ENCODE assay signal across 20 cellular contexts in the genomic region with DNA sequence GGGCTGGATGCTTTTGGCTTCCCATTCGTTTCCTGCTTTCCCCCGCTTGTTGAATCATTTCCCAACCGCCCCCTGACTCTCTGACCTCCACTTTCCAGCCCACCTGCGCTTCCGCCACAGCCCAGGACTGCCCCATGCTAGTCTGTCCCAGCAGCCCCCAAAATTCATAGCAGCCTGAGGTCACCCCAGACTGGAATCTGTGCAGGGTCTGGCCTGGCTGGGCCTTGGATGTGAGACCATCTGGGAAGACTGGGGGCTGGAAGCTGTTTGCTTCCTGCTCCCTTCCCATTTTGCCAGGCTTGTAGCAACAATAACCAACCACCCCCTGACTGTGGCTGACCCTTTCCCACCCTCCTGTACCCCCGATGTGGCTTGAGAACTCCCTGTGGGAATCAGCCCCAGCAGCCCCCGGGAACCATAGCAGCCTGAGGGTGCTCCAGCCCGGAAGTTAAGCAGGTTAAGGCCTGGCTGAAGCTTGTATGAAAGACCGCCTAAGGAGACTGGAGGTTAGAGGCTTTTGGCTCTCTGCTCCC.
A peak's percentile ranks its signal among the peaks of the same experiment; 100 is the strongest.
DNase-seq lines count a peak whose midpoint lies in the region; ATAC-seq and TF ChIP-seq lines count a peak whose summit lies in the region.
"Had no signal": no experiment of that assay in that cellular context is flagged by ENCODE, and none has a peak within 500 bp of the region (broad histone marks: within the 10 kb centered on the region; RNA-seq: fewer than 3 reads in every experiment).

No MANE protein-coding gene starts in this region.

- TF ChIP-seq CTCF in right atrium auricular region (IDR thresholded peaks at IDR 0.05) (no peak), esophagus muscularis mucosa (IDR thresholded peaks at IDR 0.05) (no peak), osteoblast (IDR thresholded peaks at IDR 0.05; ENCODE audit: extremely low read depth, low read depth, low read length) (no peak), breast epithelium (IDR thresholded peaks at IDR 0.05) (no peak)

- TF ChIP-seq EP300 in esophagus muscularis mucosa (IDR thresholded peaks at IDR 0.05), result no peak

- H3K27ac Mint-ChIP-seq in activated naive CD4-positive, alpha-beta T cell treated with anti-CD3 and anti-CD28 coated beads, Interleukin-2, amount 10 ng/mL, durations not matched to agents 7 days and 5 days, result no peak overlapping the region
- H3K27ac Mint-ChIP-seq: CD8-positive, alpha-beta T cell; GM23338; HFFc6; IgD-negative memory B cell had no signal

- H3K36me3 ChIP-seq in right atrium auricular region (no peaks in the 10 kb centered on the region), esophagus muscularis mucosa (no peaks in the 10 kb centered on the region), osteoblast (ENCODE audit: insufficient read depth, low read length) (no peaks in the 10 kb centered on the region), breast epithelium (no peaks in the 10 kb centered on the region)
- H3K36me3 ChIP-seq: BLaER1 had no signal

- WGBS in esophagus muscularis mucosa, result 88% methylated on average over 9 of the region's 9 CpGs

- intact Hi-C loops in Right ventricle myocardium inferior (cut with DNase I) (no loop called here), esophagus muscularis mucosa (cut with DNase I) (no loop called here), breast epithelium (cut with DNase I; ENCODE audit: low total_unique reads) (no loop called here)

- TF ChIP-seq POLR2A in esophagus muscularis mucosa (IDR thresholded peaks at IDR 0.05; ENCODE audit: low read depth), result no peak
- no peak for TF ChIP-seq POLR2A in breast epithelium (IDR thresholded peaks at IDR 0.05)

- H3K27ac ChIP-seq in right atrium auricular region (no peak overlapping the region), esophagus muscularis mucosa (replicated peaks in 1 of 4) (no peak overlapping the region), osteoblast (ENCODE audit: low read depth, low read length) (no peak overlapping the region), breast epithelium (no peak overlapping the region)
- H3K27ac ChIP-seq: BLaER1 had no signal

- CTCF ChIA-PET in activated naive CD4-positive, alpha-beta T cell treated with anti-CD3 and anti-CD28 coated beads, Interleukin-2, amount 10 ng/mL, durations not matched to agents 7 days and 5 days (lab: Charles Lee), result no interaction called here

- no peak for ATAC-seq in Right ventricle myocardium inferior
- ATAC-seq: CD8-positive, alpha-beta T cell; GM12878; GM23338; HCT116; HepG2 had no signal

- H3K9me3 Mint-ChIP-seq in activated naive CD4-positive, alpha-beta T cell treated with anti-CD3 and anti-CD28 coated beads, Interleukin-2, amount 10 ng/mL, durations not matched to agents 7 days and 5 days, result peaks cover 42% of the 10 kb centered on the region

- peak; percentile 38 for DNase-seq in right atrium auricular region (ENCODE audit: low spot score)
- no peak for DNase-seq in Right ventricle myocardium inferior (ENCODE audit: missing footprints)
- DNase-seq in esophagus muscularis mucosa (ENCODE audit: extremely low spot score), result peak; percentile 24
- peak; percentile 15 for DNase-seq in osteoblast (ENCODE audit: insufficient read length, low spot score, missing footprints)
- DNase-seq in C1 segment of cervical spinal cord (lab: John Stamatoyannopoulos, UW), result no peak
- no peak for DNase-seq in activated naive CD4-positive, alpha-beta T cell treated with anti-CD3 and anti-CD28 coated beads, Interleukin-2, amount 10 ng/mL, durations not matched to agents 7 days and 5 days
- DNase-seq in HUDEP-2 (lab: John Stamatoyannopoulos, UW; ENCODE audit: unreplicated experiment in 76 of 76), result no peak
- DNase-seq in breast epithelium (ENCODE audit: low spot score in 2 of 2), result no peak
- DNase-seq: 8988T, Calu3, DMS79 treated with DMSO at 0.1 percent for 48 hours, GF-D8, HFFc6 had no signal

- H3K36me3 Mint-ChIP-seq in activated naive CD4-positive, alpha-beta T cell treated with anti-CD3 and anti-CD28 coated beads, Interleukin-2, amount 10 ng/mL, durations not matched to agents 7 days and 5 days, result no peaks in the 10 kb centered on the region
- H3K36me3 Mint-ChIP-seq: CD8-positive, alpha-beta T cell; IgD-negative memory B cell had no signal

- H3K9me3 ChIP-seq in right atrium auricular region, result no peaks in the 10 kb centered on the region
- H3K9me3 ChIP-seq in esophagus muscularis mucosa, result peaks cover 0 to 40% (median 12%) of the 10 kb centered on the region in 4 donors
- no peaks in the 10 kb centered on the region for H3K9me3 ChIP-seq in osteoblast (ENCODE audit: low read depth, low read length)
- peaks cover 59 to 78% of the 10 kb centered on the region in 2 donors for H3K9me3 ChIP-seq in breast epithelium

- no peak overlapping the region for H2AFZ ChIP-seq in osteoblast (ENCODE audit: low read length)
- H2AFZ ChIP-seq: GM23338 had no signal

- no peaks in the 10 kb centered on the region for H3K27me3 ChIP-seq in right atrium auricular region
- H3K27me3 ChIP-seq in esophagus muscularis mucosa, result no peaks in the 10 kb centered on the region
- H3K27me3 ChIP-seq in osteoblast (ENCODE audit: insufficient read depth, low read length), result no peaks in the 10 kb centered on the region
- no peaks in the 10 kb centered on the region for H3K27me3 ChIP-seq in breast epithelium
- H3K27me3 ChIP-seq: BLaER1 had no signal

- no peaks in the 10 kb centered on the region for H4K20me1 ChIP-seq in osteoblast (ENCODE audit: insufficient read depth, low read length)
- H4K20me1 ChIP-seq: BLaER1 had no signal

- no peaks in the 10 kb centered on the region for H3K4me1 ChIP-seq in right atrium auricular region
- no peaks in the 10 kb centered on the region for H3K4me1 ChIP-seq in esophagus muscularis mucosa
- no peaks in the 10 kb centered on the region for H3K4me1 ChIP-seq in osteoblast (ENCODE audit: insufficient read depth, low read length)
- no peaks in the 10 kb centered on the region for H3K4me1 ChIP-seq in breast epithelium
- H3K4me1 ChIP-seq: BLaER1 had no signal

- no peaks in the 10 kb centered on the region for H3K4me1 Mint-ChIP-seq in activated naive CD4-positive, alpha-beta T cell treated with anti-CD3 and anti-CD28 coated beads, Interleukin-2, amount 10 ng/mL, durations not matched to agents 7 days and 5 days
- H3K4me1 Mint-ChIP-seq: GM23338, IgD-negative memory B cell had no signal

- H3K4me3 ChIP-seq in right atrium auricular region (no peak overlapping the region), esophagus muscularis mucosa (no peak overlapping the region), osteoblast (ENCODE audit: insufficient read depth, low read length) (no peak overlapping the region), breast epithelium (no peak overlapping the region)
- H3K4me3 ChIP-seq: BLaER1, GM12878, GM23338 had no signal

- no peak overlapping the region for H3K4me3 Mint-ChIP-seq in activated naive CD4-positive, alpha-beta T cell treated with anti-CD3 and anti-CD28 coated beads, Interleukin-2, amount 10 ng/mL, durations not matched to agents 7 days and 5 days
- H3K4me3 Mint-ChIP-seq: CD8-positive, alpha-beta T cell; GM23338; HFFc6; IgD-negative memory B cell had no signal

- H3K79me2 ChIP-seq in osteoblast (ENCODE audit: insufficient read depth, low read length), result no peaks in the 10 kb centered on the region

- H3K4me2 ChIP-seq in osteoblast (ENCODE audit: insufficient read depth, low read length), result no peak overlapping the region
- H3K4me2 ChIP-seq: BLaER1, GM23338 had no signal

- no peaks in the 10 kb centered on the region for H3K27me3 Mint-ChIP-seq in activated naive CD4-positive, alpha-beta T cell treated with anti-CD3 and anti-CD28 coated beads, Interleukin-2, amount 10 ng/mL, durations not matched to agents 7 days and 5 days
- H3K27me3 Mint-ChIP-seq: IgD-negative memory B cell had no signal

Comparison
In these comparisons a context has a peak if more than half of its experiments do, and no peak if none do; other contexts are left out.
1. DNase-seq: peak in right atrium auricular region (single experiment), esophagus muscularis mucosa (single experiment) and osteoblast (single experiment); none in Right ventricle myocardium inferior (single experiment), C1 segment of cervical spinal cord (0 of 14), activated naive CD4-positive, alpha-beta T cell treated with anti-CD3 and anti-CD28 coated beads, Interleukin-2, amount 10 ng/mL, durations not matched to agents 7 days and 5 days (single experiment), HUDEP-2 (0 of 76) and breast epithelium (0 of 2).